In genomic region chr5:173313311-173313710, GRCh38 we compare ENCODE assay signal across 1 cellular context.
TF ChIP-seq lines count a peak whose summit lies in the region.

No MANE protein-coding gene starts in this region.

TF ChIP-seq in IMR-90, 13 proteins besides CTCF, POLR2A, EP300 and RAD21 (continued from another document):
- TF ChIP-seq RFX5 (IDR thresholded peaks at IDR 0.05; ENCODE audit: low read depth, low read length) (no peak), CHD1 (IDR thresholded peaks at IDR 0.05; ENCODE audit: low read depth, low read length) (no peak), BHLHE40 (IDR thresholded peaks at IDR 0.05; ENCODE audit: low read depth, low read length) (no peak), SMC3 (IDR thresholded peaks at IDR 0.05; ENCODE audit: low read depth, low read length) (no peak), NFE2L2 (IDR thresholded peaks at IDR 0.05; ENCODE audit: low read depth, low read length) (no peak)
- TF ChIP-seq, protein P1, sequence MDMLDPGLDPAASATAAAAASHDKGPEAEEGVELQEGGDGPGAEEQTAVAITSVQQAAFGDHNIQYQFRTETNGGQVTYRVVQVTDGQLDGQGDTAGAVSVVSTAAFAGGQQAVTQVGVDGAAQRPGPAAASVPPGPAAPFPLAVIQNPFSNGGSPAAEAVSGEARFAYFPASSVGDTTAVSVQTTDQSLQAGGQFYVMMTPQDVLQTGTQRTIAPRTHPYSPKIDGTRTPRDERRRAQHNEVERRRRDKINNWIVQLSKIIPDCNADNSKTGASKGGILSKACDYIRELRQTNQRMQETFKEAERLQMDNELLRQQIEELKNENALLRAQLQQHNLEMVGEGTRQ (IDR thresholded peaks at IDR 0.05; ENCODE audit: low read depth, low read length): no peak
